In the genomic region with DNA sequence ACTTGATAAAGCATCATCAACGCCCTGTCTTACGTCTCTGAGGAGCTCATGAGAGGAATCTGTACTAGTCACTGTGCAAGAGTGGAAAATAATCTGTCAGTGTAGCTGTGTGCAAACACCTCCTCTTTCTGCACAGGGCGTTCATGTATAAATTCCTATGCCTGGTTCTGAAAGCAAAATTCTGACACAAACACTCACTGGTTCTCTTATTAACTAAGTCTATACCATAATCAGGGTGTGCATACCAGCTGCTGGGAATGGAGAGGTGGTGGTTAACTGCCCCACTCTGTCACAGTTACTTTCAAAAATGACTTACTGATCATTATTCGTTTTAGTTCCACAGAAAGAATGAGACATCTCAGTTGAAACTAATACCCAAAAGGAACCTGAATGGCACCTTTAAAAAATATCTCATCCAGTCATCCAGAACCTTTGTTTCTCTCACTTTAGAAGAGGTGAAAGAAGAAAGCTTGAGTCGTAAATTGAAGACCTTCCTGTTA, we compare ENCODE assay signal across 10 cellular contexts. TPM values are rescaled to one million over a fixed set of nuclear protein-coding genes. Genes with fewer than 3 reads are reported as not detected.
DNase-seq lines count a peak whose midpoint lies in the region; ATAC-seq and TF ChIP-seq lines count a peak whose summit lies in the region.
"Had no signal": no experiment of that assay in that cellular context is flagged by ENCODE, and none has a peak within 500 bp of the region (broad histone marks: within the 10 kb centered on the region; RNA-seq: fewer than 3 reads in every experiment).

No MANE protein-coding gene starts in this region.

- in situ Hi-C loops in Panc1 (cut with HindIII; ENCODE audit: low pct_unique_long_range_greater_than_20kb, low sequenced_read_pairs): no loop called here

- no peak overlapping the region for H3K4me3 ChIP-seq in Panc1 (ENCODE audit: low read depth in 2 of 2, low read length in 2 of 2)
- H3K4me3 ChIP-seq in hepatocyte: no peak overlapping the region
- no peak overlapping the region for H3K4me3 ChIP-seq in upper lobe of right lung
- H3K4me3 ChIP-seq in BE2C (ENCODE audit: low read depth, low read length): no peak overlapping the region

- DNase-seq in stimulated activated naive CD4-positive, alpha-beta T cell treated with Interleukin-2 at 50 U/mL for 16 hours (lab: John Stamatoyannopoulos, UW): peak; percentile 48
- DNase-seq in stimulated activated naive CD4-positive, alpha-beta T cell (lab: John Stamatoyannopoulos, UW): no peak
- no peak for DNase-seq in Panc1 (ENCODE audit: low read depth, low spot score)
- no peak for DNase-seq in hepatocyte (ENCODE audit: low spot score)
- no peak for DNase-seq in upper lobe of right lung
- no peak for DNase-seq in T1000 (lab: John Stamatoyannopoulos, UW)
- DNase-seq in middle frontal gyrus (ENCODE audit: extremely low spot score, low spot score): no peak
- no peak for DNase-seq in BE2C
- DNase-seq: cortex of kidney, DMS 273 treated with DMSO at 0.1 percent for 48 hours had no signal

- H3K36me3 ChIP-seq in Panc1 (ENCODE audit: control insufficient read depth, insufficient read depth, low read length) (no peaks in the 10 kb centered on the region), hepatocyte (replicated peaks; ENCODE audit: insufficient read depth, low read depth) (no peaks in the 10 kb centered on the region), upper lobe of right lung (no peaks in the 10 kb centered on the region), BE2C (no peaks in the 10 kb centered on the region)

- no peaks in the 10 kb centered on the region for H3K9me3 ChIP-seq in Panc1 (ENCODE audit: control insufficient read depth, insufficient read depth, low read depth, low read length)
- no peaks in the 10 kb centered on the region for H3K9me3 ChIP-seq in hepatocyte (ENCODE audit: low read depth)
- H3K9me3 ChIP-seq in upper lobe of right lung: no peaks in the 10 kb centered on the region
- no peaks in the 10 kb centered on the region for H3K9me3 ChIP-seq in BE2C

- H3K27ac ChIP-seq in Panc1 (ENCODE audit: low read length): no peak overlapping the region
- H3K27ac ChIP-seq in hepatocyte: peak overlapping the region; percentile 85
- no peak overlapping the region for H3K27ac ChIP-seq in upper lobe of right lung

- intact Hi-C loops in Panc1 (cut with micrococcal nuclease; ENCODE audit: unreplicated experiment) (no loop called here), upper lobe of right lung (cut with DNase I) (no loop called here)

- no peak overlapping the region for H2AFZ ChIP-seq in hepatocyte

- WGBS in hepatocyte (ENCODE audit: low lambda C conversion rate, missing lambda C conversion rate): 69% methylated on average over 5 of the region's 5 CpGs

- CTCF ChIA-PET in Panc1 (lab: Charles Lee): no interaction called here

- POLR2A ChIA-PET in Panc1 (lab: Charles Lee): no interaction called here

- H4K20me1 ChIP-seq in hepatocyte (ENCODE audit: insufficient read depth, poor library complexity, severe bottlenecking): no peaks in the 10 kb centered on the region

- TF ChIP-seq CTCF in Panc1 (IDR thresholded peaks at IDR 0.05) (no peak), hepatocyte (IDR thresholded peaks at IDR 0.05; ENCODE audit: poor library complexity) (no peak), upper lobe of right lung (IDR thresholded peaks at IDR 0.05) (no peak), BE2C (IDR thresholded peaks at IDR 0.05; ENCODE audit: low read depth, low read length) (no peak)

- H3K27me3 ChIP-seq in Panc1 (ENCODE audit: control insufficient read depth, insufficient read depth, low read length): no peaks in the 10 kb centered on the region
- no peaks in the 10 kb centered on the region for H3K27me3 ChIP-seq in hepatocyte
- no peaks in the 10 kb centered on the region for H3K27me3 ChIP-seq in upper lobe of right lung
- no peaks in the 10 kb centered on the region for H3K27me3 ChIP-seq in BE2C

- no TSS peak for BruUV-seq in Panc1 (replicated peaks; lab: Mats Ljungman, UMichigan)

- H3K9me2 ChIP-seq in hepatocyte (replicated peaks; ENCODE audit: insufficient read depth): no peaks in the 10 kb centered on the region

- H3K79me2 ChIP-seq in hepatocyte: peaks cover 77% of the 10 kb centered on the region

- H3K4me1 ChIP-seq in Panc1 (ENCODE audit: control insufficient read depth, insufficient read depth, low read length) (peaks cover 2% of the 10 kb centered on the region; the same call in 1 of the 2 replicates), hepatocyte (ENCODE audit: insufficient read depth) (peaks cover 15% of the 10 kb centered on the region), upper lobe of right lung (peaks cover 15% of the 10 kb centered on the region), BE2C (no peaks in the 10 kb centered on the region)

- ATAC-seq in Panc1 (peak; percentile 58; the same call in 1 of the 2 replicates), upper lobe of right lung (peak; percentile 5)

- H3K4me2 ChIP-seq in hepatocyte: peak overlapping the region; percentile 38

RNA-seq across cellular contexts. Expression of gene STK39, which starts 35.7 kb away (rescaled TPM):
- total RNA-seq in Panc1 (2021; ENCODE audit: unreplicated experiment) (14.0 TPM), hepatocyte (35.4 and 39.4 TPM in 2 replicates), upper lobe of right lung (13.2 TPM)
- 8.8 TPM for polyA plus RNA-seq in Panc1 (2012; ENCODE audit: insufficient read length)
- 26.5 and 26.9 TPM in 2 replicates for polyA plus RNA-seq in hepatocyte
- 14.0 TPM for polyA plus RNA-seq in BE2C (2012; ENCODE audit: insufficient read depth, insufficient read length, low read depth)
